ENCODE assay signal across 8 cellular contexts in genomic region chr3:50235716-50236483, GRCh38. TPM values are rescaled to one million over a fixed set of nuclear protein-coding genes. Genes with fewer than 3 reads are reported as not detected.
A peak's percentile ranks its signal among the peaks of the same experiment; 100 is the strongest.
DNase-seq lines count a peak whose midpoint lies in the region; ATAC-seq lines count a peak whose summit lies in the region.

Gene GNAI2, plus strand, starts transcription at chr3:50236204. Its CDS starts 132 bp downstream, at chr3:50236336.

- ATAC-seq in GM19372 (IDR thresholded peaks at IDR 0.05; ENCODE audit: low read depth, unreplicated experiment), result peak; percentile 89
- peak; percentile 80 for ATAC-seq in HG03558 (IDR thresholded peaks at IDR 0.05; ENCODE audit: extremely low read depth, unreplicated experiment)
- peak; percentile 80 for ATAC-seq in left lobe of liver

- DNase-seq in C1 segment of cervical spinal cord (lab: John Stamatoyannopoulos, UW), result peak; percentile 91 to 99 (median 98)
- peak; percentile 87 for DNase-seq in NCI-H748 treated with DMSO at 0.1 percent for 48 hours (lab: John Stamatoyannopoulos, UW)
- DNase-seq in activated CD4-positive, alpha-beta T cell treated with anti-CD3 and anti-CD28 coated beads, Interleukin-2, amount 50 U/mL, for 24 hours (ENCODE audit: low read depth in 1 of 2, low spot score in 1 of 2), result peak; percentile 97
- DNase-seq in dedifferentiated amniotic fluid mesenchymal stem cell (ENCODE audit: extremely low spot score), result peak; percentile 99
- peak; percentile 99 for DNase-seq in left lobe of liver (ENCODE audit: low spot score)
- DNase-seq in stimulated activated CD4-positive, alpha-beta T cell treated with anti-CD3 and anti-CD28 coated beads, Interleukin-2, amount 100 ng/mL, for 4 hours (ENCODE audit: low read depth), result peak; percentile 98

RNA-seq across cellular contexts. Expression of gene GNAI2, which starts in this region (rescaled TPM):
- total RNA-seq in left lobe of liver, result 115 TPM

Comparison
In these comparisons a context has a peak if more than half of its experiments do, and no peak if none do; other contexts are left out.
1. Peak in every context shown above with its lines: DNase-seq and ATAC-seq.